Comparison of ENCODE assay signal across 1 cellular context in genomic region chr18:37314534-37314933, GRCh38.
TF ChIP-seq lines count a peak whose summit lies in the region.

No MANE protein-coding gene starts in this region.

TF ChIP-seq in WTC11, 78 proteins besides CTCF, POLR2A, EP300 and RAD21 (continued from another document):
- TF ChIP-seq, protein P1, sequence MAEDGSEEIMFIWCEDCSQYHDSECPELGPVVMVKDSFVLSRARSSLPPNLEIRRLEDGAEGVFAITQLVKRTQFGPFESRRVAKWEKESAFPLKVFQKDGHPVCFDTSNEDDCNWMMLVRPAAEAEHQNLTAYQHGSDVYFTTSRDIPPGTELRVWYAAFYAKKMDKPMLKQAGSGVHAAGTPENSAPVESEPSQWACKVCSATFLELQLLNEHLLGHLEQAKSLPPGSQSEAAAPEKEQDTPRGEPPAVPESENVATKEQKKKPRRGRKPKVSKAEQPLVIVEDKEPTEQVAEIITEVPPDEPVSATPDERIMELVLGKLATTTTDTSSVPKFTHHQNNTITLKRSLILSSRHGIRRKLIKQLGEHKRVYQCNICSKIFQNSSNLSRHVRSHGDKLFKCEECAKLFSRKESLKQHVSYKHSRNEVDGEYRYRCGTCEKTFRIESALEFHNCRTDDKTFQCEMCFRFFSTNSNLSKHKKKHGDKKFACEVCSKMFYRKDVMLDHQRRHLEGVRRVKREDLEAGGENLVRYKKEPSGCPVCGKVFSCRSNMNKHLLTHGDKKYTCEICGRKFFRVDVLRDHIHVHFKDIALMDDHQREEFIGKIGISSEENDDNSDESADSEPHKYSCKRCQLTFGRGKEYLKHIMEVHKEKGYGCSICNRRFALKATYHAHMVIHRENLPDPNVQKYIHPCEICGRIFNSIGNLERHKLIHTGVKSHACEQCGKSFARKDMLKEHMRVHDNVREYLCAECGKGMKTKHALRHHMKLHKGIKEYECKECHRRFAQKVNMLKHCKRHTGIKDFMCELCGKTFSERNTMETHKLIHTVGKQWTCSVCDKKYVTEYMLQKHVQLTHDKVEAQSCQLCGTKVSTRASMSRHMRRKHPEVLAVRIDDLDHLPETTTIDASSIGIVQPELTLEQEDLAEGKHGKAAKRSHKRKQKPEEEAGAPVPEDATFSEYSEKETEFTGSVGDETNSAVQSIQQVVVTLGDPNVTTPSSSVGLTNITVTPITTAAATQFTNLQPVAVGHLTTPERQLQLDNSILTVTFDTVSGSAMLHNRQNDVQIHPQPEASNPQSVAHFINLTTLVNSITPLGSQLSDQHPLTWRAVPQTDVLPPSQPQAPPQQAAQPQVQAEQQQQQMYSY (CRISPR knock-in tag; IDR thresholded peaks at IDR 0.05): no peak
- no peak for TF ChIP-seq ETV6 (CRISPR knock-in tag; IDR thresholded peaks at IDR 0.05)
- TF ChIP-seq ZNF317 (CRISPR knock-in tag; IDR thresholded peaks at IDR 0.05; ENCODE audit: borderline replicate concordance, low read depth): no peak
- TF ChIP-seq IRF2 (CRISPR knock-in tag; IDR thresholded peaks at IDR 0.05; ENCODE audit: borderline replicate concordance, low read depth): no peak
- TF ChIP-seq ZNF423 (CRISPR knock-in tag; IDR thresholded peaks at IDR 0.05): no peak
- TF ChIP-seq SOX15 (CRISPR knock-in tag; IDR thresholded peaks at IDR 0.05): no peak
- TF ChIP-seq ZMAT4 (CRISPR knock-in tag; IDR thresholded peaks at IDR 0.05): no peak
- TF ChIP-seq FOXP1 (CRISPR knock-in tag; IDR thresholded peaks at IDR 0.05; ENCODE audit: borderline replicate concordance): no peak
- no peak for TF ChIP-seq ZSCAN18 (CRISPR knock-in tag; IDR thresholded peaks at IDR 0.05)
- TF ChIP-seq, protein P2, sequence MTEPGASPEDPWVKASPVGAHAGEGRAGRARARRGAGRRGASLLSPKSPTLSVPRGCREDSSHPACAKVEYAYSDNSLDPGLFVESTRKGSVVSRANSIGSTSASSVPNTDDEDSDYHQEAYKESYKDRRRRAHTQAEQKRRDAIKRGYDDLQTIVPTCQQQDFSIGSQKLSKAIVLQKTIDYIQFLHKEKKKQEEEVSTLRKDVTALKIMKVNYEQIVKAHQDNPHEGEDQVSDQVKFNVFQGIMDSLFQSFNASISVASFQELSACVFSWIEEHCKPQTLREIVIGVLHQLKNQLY (CRISPR knock-in tag; IDR thresholded peaks at IDR 0.05): no peak
